Comparison of ENCODE assay signal across 8 cellular contexts in the genomic region with DNA sequence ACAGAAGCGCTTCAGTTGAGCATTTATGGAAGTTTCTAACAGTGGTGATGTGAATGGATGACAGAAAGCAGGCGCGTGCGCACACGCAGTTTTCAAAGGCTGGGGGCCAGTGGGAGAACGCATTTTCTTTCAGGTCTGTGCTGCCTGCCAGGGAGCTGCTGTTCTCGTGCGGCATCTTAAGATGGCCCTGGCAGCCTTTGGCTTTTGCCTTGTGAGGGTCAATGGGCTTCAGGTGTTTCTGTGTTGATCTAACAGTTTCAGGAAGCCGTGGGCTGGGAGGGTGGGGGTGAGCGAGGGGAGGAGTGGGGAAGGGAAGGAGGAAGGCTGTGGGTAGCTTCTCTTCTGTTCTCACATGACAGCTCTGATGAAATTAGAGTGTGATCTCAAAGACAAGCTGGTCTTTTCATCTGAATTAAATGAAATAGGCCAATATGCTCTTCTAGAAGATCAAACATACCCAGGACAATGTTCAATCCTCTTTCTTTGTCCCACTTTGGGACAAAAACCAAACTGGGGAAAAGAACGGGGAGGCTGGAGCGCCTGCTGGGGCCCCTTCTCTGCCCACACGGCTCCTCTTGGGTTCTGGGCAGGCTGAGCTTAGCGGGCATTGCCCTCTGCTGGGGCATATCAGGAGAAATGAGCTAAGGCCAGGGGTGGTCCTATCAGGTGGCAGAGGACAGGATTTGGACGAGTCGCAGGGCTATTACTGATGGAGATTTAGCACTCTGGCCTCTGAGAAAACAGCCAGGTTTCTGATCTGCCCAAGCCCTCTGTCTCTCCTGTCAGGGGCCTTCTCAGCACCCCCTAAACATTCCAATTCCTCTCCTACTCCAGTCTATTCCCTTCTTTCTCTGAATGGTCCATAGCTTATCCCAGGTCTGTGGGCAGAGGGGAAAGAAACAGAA.
DNase-seq lines count a peak whose midpoint lies in the region; ATAC-seq and TF ChIP-seq lines count a peak whose summit lies in the region.

No MANE protein-coding gene starts in this region.

- peaks cover 60% of the 10 kb centered on the region for H3K4me1 Mint-ChIP-seq in T-helper 2 cell treated with Interferon-gamma antibody and Interleukin-4, amounts not matched to agents 5 μg/mL and 100 μg/mL, for 36 hours (ENCODE audit: low read depth)
- peaks cover 6% of the 10 kb centered on the region for H3K4me1 Mint-ChIP-seq in MCF 10A (ENCODE audit: insufficient read depth, unreplicated experiment)

- ATAC-seq in HG03354 (IDR thresholded peaks at IDR 0.05; ENCODE audit: poor library complexity, severe bottlenecking, unreplicated experiment) = no peak

- intact Hi-C loops in MCF 10A (cut with micrococcal nuclease) = no loop called here

- no TSS peak for BruUV-seq in MCF 10A (replicated peaks; lab: Mats Ljungman, UMichigan)

- POLR2A ChIA-PET in MCF 10A (lab: Yijun Ruan, JAX) = interaction anchor here (0.7 kb wide), 1 partner anchor 129 kb away, joined by 3 read pairs; no protein-coding TSS in a partner anchor

- no peaks in the 10 kb centered on the region for H3K9me3 Mint-ChIP-seq in T-helper 2 cell treated with Interferon-gamma antibody and Interleukin-4, amounts not matched to agents 5 μg/mL and 100 μg/mL, for 36 hours
- no peaks in the 10 kb centered on the region for H3K9me3 Mint-ChIP-seq in MCF 10A (ENCODE audit: unreplicated experiment)

- H3K27me3 Mint-ChIP-seq in T-helper 2 cell treated with Interferon-gamma antibody and Interleukin-4, amounts not matched to agents 5 μg/mL and 100 μg/mL, for 36 hours (ENCODE audit: low read depth) = peaks cover 41% of the 10 kb centered on the region
- H3K27me3 Mint-ChIP-seq in MCF 10A (ENCODE audit: insufficient read depth, unreplicated experiment) = peaks cover 8% of the 10 kb centered on the region

- CTCF ChIA-PET in MCF 10A (lab: Yijun Ruan, JAX) = interaction anchor here (0.6 to 8.5 kb wide), 15 partner anchors 9 to 279 kb away, joined by 3 to 257 read pairs (median 3); no protein-coding TSS in a partner anchor

- peak; percentile 7 for TF ChIP-seq CTCF in MCF 10A (IDR thresholded peaks at IDR 0.05; ENCODE audit: unreplicated experiment)

- DNase-seq in COR-L47 (lab: John Stamatoyannopoulos, UW) (peak; percentile 14), HT-29 (ENCODE audit: low spot score) (peak; percentile 61), MCF 10A (ENCODE audit: unreplicated experiment) (no peak), kidney tubule cell (ENCODE audit: low spot score) (peak; percentile 46), NCI-H2029 (lab: John Stamatoyannopoulos, UW) (no peak)
- peak; percentile 33 for DNase-seq in T-helper 2 cell treated with Interferon-gamma antibody and Interleukin-4, amounts not matched to agents 5 μg/mL and 100 μg/mL, for 36 hours (ENCODE audit: low spot score)
- peak; percentile 57 for DNase-seq in stimulated activated CD4-positive, alpha-beta T cell treated with anti-CD3 and anti-CD28 coated beads, Interleukin-4, amount 100 ng/mL, for 1 hour

- peak overlapping the region; percentile 82 for H3K4me3 Mint-ChIP-seq in T-helper 2 cell treated with Interferon-gamma antibody and Interleukin-4, amounts not matched to agents 5 μg/mL and 100 μg/mL, for 36 hours
- no peak overlapping the region for H3K4me3 Mint-ChIP-seq in MCF 10A (ENCODE audit: unreplicated experiment)

- H3K27ac Mint-ChIP-seq in T-helper 2 cell treated with Interferon-gamma antibody and Interleukin-4, amounts not matched to agents 5 μg/mL and 100 μg/mL, for 36 hours = peak overlapping the region; percentile 71
- H3K27ac Mint-ChIP-seq in MCF 10A (ENCODE audit: low read depth, unreplicated experiment) = no peak overlapping the region

- H3K36me3 Mint-ChIP-seq in T-helper 2 cell treated with Interferon-gamma antibody and Interleukin-4, amounts not matched to agents 5 μg/mL and 100 μg/mL, for 36 hours (ENCODE audit: low read depth) = no peaks in the 10 kb centered on the region
- H3K36me3 Mint-ChIP-seq in MCF 10A (ENCODE audit: insufficient read depth, unreplicated experiment) = no peaks in the 10 kb centered on the region

Comparison
In these comparisons a context has a peak if more than half of its experiments do, and no peak if none do; other contexts are left out.
1. DNase-seq: peak in COR-L47 (single experiment), HT-29 (single experiment), T-helper 2 cell treated with Interferon-gamma antibody and Interleukin-4, amounts not matched to agents 5 μg/mL and 100 μg/mL, for 36 hours (single experiment), kidney tubule cell (single experiment) and stimulated activated CD4-positive, alpha-beta T cell treated with anti-CD3 and anti-CD28 coated beads, Interleukin-4, amount 100 ng/mL, for 1 hour (single experiment); none in MCF 10A (single experiment) and NCI-H2029 (single experiment).